In the genomic region with DNA sequence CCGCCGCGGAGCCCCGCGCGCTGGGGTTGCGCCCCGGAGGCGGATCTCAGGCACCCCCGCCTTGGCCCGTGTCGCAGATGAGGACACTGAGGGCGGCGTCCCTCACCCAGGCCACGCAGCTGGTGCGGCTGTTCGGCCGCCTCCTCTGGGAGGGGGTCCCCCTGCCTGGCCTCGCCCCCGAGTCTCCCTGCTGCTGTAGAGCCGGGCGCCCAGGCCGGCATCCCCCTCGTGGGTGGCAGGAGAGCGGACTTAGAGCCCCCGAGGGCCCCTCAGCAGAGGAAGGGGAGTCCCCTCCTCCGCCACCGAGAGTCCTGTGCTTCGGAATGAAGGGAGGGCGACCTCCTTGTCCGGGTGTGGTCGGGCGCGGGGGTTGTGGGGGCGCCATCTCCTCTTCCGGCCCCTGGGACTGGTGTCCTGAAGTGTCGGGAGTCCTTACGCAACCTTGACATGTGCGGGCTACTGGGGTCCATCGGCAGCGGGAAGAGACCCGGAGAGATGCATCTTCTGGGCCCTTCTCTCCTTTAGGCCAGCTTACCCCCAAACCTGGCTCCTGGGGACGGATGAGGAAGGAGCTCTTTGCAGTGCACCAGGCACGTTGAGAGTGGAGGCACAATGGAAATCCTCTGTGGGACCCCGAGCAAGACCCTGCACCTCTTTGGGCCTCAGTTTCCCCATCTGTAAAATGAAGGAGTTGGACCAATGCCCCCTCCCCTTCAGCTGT, we compare ENCODE assay signal across 1 cellular context.
TF ChIP-seq lines count a peak whose summit lies in the region.

No MANE protein-coding gene starts in this region.

TF ChIP-seq in GM12878, 131 proteins besides CTCF, POLR2A, EP300 and RAD21 (continued from another document):
- TF ChIP-seq, protein P1, sequence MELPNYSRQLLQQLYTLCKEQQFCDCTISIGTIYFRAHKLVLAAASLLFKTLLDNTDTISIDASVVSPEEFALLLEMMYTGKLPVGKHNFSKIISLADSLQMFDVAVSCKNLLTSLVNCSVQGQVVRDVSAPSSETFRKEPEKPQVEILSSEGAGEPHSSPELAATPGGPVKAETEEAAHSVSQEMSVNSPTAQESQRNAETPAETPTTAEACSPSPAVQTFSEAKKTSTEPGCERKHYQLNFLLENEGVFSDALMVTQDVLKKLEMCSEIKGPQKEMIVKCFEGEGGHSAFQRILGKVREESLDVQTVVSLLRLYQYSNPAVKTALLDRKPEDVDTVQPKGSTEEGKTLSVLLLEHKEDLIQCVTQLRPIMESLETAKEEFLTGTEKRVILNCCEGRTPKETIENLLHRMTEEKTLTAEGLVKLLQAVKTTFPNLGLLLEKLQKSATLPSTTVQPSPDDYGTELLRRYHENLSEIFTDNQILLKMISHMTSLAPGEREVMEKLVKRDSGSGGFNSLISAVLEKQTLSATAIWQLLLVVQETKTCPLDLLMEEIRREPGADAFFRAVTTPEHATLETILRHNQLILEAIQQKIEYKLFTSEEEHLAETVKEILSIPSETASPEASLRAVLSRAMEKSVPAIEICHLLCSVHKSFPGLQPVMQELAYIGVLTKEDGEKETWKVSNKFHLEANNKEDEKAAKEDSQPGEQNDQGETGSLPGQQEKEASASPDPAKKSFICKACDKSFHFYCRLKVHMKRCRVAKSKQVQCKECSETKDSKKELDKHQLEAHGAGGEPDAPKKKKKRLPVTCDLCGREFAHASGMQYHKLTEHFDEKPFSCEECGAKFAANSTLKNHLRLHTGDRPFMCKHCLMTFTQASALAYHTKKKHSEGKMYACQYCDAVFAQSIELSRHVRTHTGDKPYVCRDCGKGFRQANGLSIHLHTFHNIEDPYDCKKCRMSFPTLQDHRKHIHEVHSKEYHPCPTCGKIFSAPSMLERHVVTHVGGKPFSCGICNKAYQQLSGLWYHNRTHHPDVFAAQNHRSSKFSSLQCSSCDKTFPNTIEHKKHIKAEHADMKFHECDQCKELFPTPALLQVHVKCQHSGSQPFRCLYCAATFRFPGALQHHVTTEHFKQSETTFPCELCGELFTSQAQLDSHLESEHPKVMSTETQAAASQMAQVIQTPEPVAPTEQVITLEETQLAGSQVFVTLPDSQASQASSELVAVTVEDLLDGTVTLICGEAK (IDR thresholded peaks at IDR 0.05; ENCODE audit: borderline replicate concordance): no peak
- TF ChIP-seq, protein P2, sequence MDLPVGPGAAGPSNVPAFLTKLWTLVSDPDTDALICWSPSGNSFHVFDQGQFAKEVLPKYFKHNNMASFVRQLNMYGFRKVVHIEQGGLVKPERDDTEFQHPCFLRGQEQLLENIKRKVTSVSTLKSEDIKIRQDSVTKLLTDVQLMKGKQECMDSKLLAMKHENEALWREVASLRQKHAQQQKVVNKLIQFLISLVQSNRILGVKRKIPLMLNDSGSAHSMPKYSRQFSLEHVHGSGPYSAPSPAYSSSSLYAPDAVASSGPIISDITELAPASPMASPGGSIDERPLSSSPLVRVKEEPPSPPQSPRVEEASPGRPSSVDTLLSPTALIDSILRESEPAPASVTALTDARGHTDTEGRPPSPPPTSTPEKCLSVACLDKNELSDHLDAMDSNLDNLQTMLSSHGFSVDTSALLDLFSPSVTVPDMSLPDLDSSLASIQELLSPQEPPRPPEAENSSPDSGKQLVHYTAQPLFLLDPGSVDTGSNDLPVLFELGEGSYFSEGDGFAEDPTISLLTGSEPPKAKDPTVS (IDR thresholded peaks at IDR 0.05; ENCODE audit: low read depth, low read length): no peak
- TF ChIP-seq SIN3A (IDR thresholded peaks at IDR 0.05; ENCODE audit: low read depth, low read length) (no peak), KDM1A (IDR thresholded peaks at IDR 0.05; ENCODE audit: borderline replicate concordance) (no peak), IKZF2 (IDR thresholded peaks at IDR 0.05) (no peak), RCOR1 (conservative IDR thresholded peaks at IDR 0.05; ENCODE audit: low read depth, low read length) (no peak), SUPT20H (IDR thresholded peaks at IDR 0.05; ENCODE audit: borderline replicate concordance, control insufficient read depth, low read depth, low read length) (no peak), IKZF1 (conservative IDR thresholded peaks at IDR 0.05) (no peak), YY1 (IDR thresholded peaks at IDR 0.05; ENCODE audit: low read depth, low read length) (no peak), MEF2A (IDR thresholded peaks at IDR 0.05; ENCODE audit: insufficient read depth, low read depth, low read length) (no peak), NR2C1 (IDR thresholded peaks at IDR 0.05) (no peak), ZNF217 (IDR thresholded peaks at IDR 0.05) (no peak)
- TF ChIP-seq, protein P3, sequence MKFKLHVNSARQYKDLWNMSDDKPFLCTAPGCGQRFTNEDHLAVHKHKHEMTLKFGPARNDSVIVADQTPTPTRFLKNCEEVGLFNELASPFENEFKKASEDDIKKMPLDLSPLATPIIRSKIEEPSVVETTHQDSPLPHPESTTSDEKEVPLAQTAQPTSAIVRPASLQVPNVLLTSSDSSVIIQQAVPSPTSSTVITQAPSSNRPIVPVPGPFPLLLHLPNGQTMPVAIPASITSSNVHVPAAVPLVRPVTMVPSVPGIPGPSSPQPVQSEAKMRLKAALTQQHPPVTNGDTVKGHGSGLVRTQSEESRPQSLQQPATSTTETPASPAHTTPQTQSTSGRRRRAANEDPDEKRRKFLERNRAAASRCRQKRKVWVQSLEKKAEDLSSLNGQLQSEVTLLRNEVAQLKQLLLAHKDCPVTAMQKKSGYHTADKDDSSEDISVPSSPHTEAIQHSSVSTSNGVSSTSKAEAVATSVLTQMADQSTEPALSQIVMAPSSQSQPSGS (IDR thresholded peaks at IDR 0.05; ENCODE audit: low read length): no peak
